In the genomic region with DNA sequence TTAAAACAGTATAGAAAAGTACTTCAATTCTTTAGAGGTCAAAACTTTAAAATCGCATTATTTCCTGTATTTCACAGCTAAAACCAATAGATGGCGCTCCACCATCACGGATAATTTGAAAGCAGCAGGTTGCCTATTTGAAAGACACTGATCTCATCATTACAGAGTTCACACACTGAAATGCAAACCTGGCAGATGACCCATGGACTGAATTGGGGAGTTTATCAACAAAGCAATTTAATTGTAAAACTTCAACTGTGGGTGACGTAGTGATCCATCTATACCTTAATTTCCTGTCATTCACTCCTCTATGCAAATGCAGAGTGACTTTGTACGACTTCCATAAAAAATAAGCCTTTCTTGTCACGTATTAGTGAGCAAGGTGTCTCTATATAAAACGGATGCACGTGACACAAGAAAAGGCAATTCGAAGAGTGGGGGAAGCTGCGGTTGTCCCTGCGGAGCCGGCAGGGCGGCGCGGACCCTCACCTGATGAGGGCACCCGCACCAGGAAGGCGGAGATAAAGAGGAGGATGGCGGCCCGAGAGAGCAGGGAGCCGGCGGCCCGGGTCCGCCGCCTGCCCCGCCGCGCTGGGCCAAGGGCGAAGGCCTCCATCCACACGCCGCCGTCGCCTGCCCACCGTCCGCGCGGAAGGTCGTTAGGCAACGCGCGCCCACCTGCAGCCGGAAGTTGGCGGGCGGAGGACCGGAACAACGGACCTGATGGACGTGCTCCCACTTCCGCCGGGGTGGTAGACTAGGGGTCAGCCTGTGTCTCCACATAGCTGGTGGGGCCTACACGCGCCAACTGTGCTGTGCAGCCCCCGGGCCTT, we compare ENCODE assay signal across 9 cellular contexts. TPM values are rescaled to one million over a fixed set of nuclear protein-coding genes. Genes with fewer than 3 reads are reported as not detected.
DNase-seq lines count a peak whose midpoint lies in the region; ATAC-seq and TF ChIP-seq lines count a peak whose summit lies in the region.
"Had no signal": no experiment of that assay in that cellular context is flagged by ENCODE, and none has a peak within 500 bp of the region (broad histone marks: within the 10 kb centered on the region; RNA-seq: fewer than 3 reads in every experiment).

Gene ZPBP (minus strand): TSS at position 668 of the 833 bp plus-strand sequence. CDS start 52 bp downstream, at position 616.

- TF ChIP-seq EP300 in esophagus muscularis mucosa (IDR thresholded peaks at IDR 0.05) = no peak

- no peak within 1 kb of the TSS for H3K27ac ChIP-seq in BLaER1 treated with 17β-estradiol and CSF1 and Interleukin-3, amounts not matched to agents 10 nM and 100 nM
- no peak within 1 kb of the TSS for H3K27ac ChIP-seq in esophagus muscularis mucosa (replicated peaks in 1 of 4)
- H3K27ac ChIP-seq in thoracic aorta = no peak within 1 kb of the TSS
- H3K27ac ChIP-seq: SJCRH30 had no signal

- intact Hi-C loops in esophagus muscularis mucosa (cut with DNase I) = loop anchor here (10.0 kb wide), 1 partner anchor 1072 kb away; no protein-coding TSS in a partner anchor

- no peaks in the 10 kb centered on the region for H3K4me1 Mint-ChIP-seq in nephron progenitor cell

- H4K20me1 ChIP-seq in BLaER1 treated with 17β-estradiol and CSF1 and Interleukin-3, amounts not matched to agents 10 nM and 100 nM = no peaks in the 10 kb centered on the region

- no peak within 1 kb of the TSS for H3K27ac Mint-ChIP-seq in nephron progenitor cell

- DNase-seq in NCI-H69 (lab: John Stamatoyannopoulos, UW) (peak; percentile 63), esophagus muscularis mucosa (ENCODE audit: extremely low spot score) (no peak), nephron progenitor cell (peak; percentile 27), thoracic aorta (ENCODE audit: low spot score) (no peak)
- peak; percentile 82 for DNase-seq in activated CD8-positive, alpha-beta memory T cell treated with anti-CD3 and anti-CD28 coated beads, Interleukin-2, amount 50 U/mL, for 48 hours

- peaks cover 0 to 10% (median 5%) of the 10 kb centered on the region in 11 experiments; a peak in 9 of 22 replicates for H3K9me3 ChIP-seq in BLaER1 treated with 17β-estradiol and CSF1 and Interleukin-3, amounts not matched to agents 10 nM and 100 nM (replicated peaks in 1 of 11)
- H3K9me3 ChIP-seq in esophagus muscularis mucosa (no peaks in the 10 kb centered on the region), thoracic aorta (no peaks in the 10 kb centered on the region)
- H3K9me3 ChIP-seq: SJCRH30 had no signal

- no peaks in the 10 kb centered on the region for H3K36me3 Mint-ChIP-seq in nephron progenitor cell (ENCODE audit: low read depth)

- ATAC-seq in GM19043 (IDR thresholded peaks at IDR 0.05; ENCODE audit: low read depth, unreplicated experiment) (peak; percentile 63), HG03196 (IDR thresholded peaks at IDR 0.05; ENCODE audit: unreplicated experiment) (peak; percentile 82), thoracic aorta (ENCODE audit: insufficient number of reproducible peaks, low FRiP score, low read depth) (no peak)

- no peaks in the 10 kb centered on the region for H3K9me3 Mint-ChIP-seq in nephron progenitor cell

- peak within 1 kb of the TSS in 9 of 11 experiments; percentile 7 to 54 (median 44); a peak in 13 of 22 replicates for H3K9ac ChIP-seq in BLaER1 treated with 17β-estradiol and CSF1 and Interleukin-3, amounts not matched to agents 10 nM and 100 nM

- H3K4me3 ChIP-seq in BLaER1 treated with 17β-estradiol and CSF1 and Interleukin-3, amounts not matched to agents 10 nM and 100 nM = peak within 1 kb of the TSS; percentile 29 to 68 (median 56)
- H3K4me3 ChIP-seq in esophagus muscularis mucosa (peak within 1 kb of the TSS; percentile 50 to 58 (median 52)), thoracic aorta (peak within 1 kb of the TSS; percentile 58)
- H3K4me3 ChIP-seq: SJCRH30 had no signal

- H3K36me3 ChIP-seq in BLaER1 treated with 17β-estradiol and CSF1 and Interleukin-3, amounts not matched to agents 10 nM and 100 nM = no peaks in the 10 kb centered on the region
- H3K36me3 ChIP-seq in esophagus muscularis mucosa (no peaks in the 10 kb centered on the region), thoracic aorta (no peaks in the 10 kb centered on the region)
- H3K36me3 ChIP-seq: SJCRH30 had no signal

- H3K27me3 ChIP-seq in BLaER1 treated with 17β-estradiol and CSF1 and Interleukin-3, amounts not matched to agents 10 nM and 100 nM = no peaks in the 10 kb centered on the region
- H3K27me3 ChIP-seq in esophagus muscularis mucosa (no peaks in the 10 kb centered on the region), thoracic aorta (replicated peaks; ENCODE audit: insufficient read depth) (no peaks in the 10 kb centered on the region)
- H3K27me3 ChIP-seq: SJCRH30 had no signal

- peak; percentile 61 to 69 (median 65) for TF ChIP-seq CTCF in esophagus muscularis mucosa (IDR thresholded peaks at IDR 0.05)
- TF ChIP-seq CTCF in nephron progenitor cell (IDR thresholded peaks at IDR 0.05) = peak; percentile 68
- peak; percentile 50 for TF ChIP-seq CTCF in thoracic aorta (IDR thresholded peaks at IDR 0.05)

- H3K27me3 Mint-ChIP-seq in nephron progenitor cell (ENCODE audit: low read depth, poor library complexity) = peaks cover 5% of the 10 kb centered on the region

- WGBS in esophagus muscularis mucosa = 15% methylated on average over 23 of the region's 51 CpGs

- no peak for TF ChIP-seq POLR2A in esophagus muscularis mucosa (IDR thresholded peaks at IDR 0.05; ENCODE audit: low read depth)

- peak within 1 kb of the TSS; percentile 71 to 87 (median 79) for H3K4me2 ChIP-seq in BLaER1 treated with 17β-estradiol and CSF1 and Interleukin-3, amounts not matched to agents 10 nM and 100 nM

- H3K4me1 ChIP-seq in BLaER1 treated with 17β-estradiol and CSF1 and Interleukin-3, amounts not matched to agents 10 nM and 100 nM = peaks cover 0 to 9% (median 7%) of the 10 kb centered on the region in 10 experiments; a peak in 14 of 20 replicates
- peaks cover 0 to 9% (median 7%) of the 10 kb centered on the region in 4 donors for H3K4me1 ChIP-seq in esophagus muscularis mucosa
- no peaks in the 10 kb centered on the region for H3K4me1 ChIP-seq in thoracic aorta (ENCODE audit: control insufficient read depth in 1 of 2, low read depth in 2 of 2)
- H3K4me1 ChIP-seq: SJCRH30 had no signal

- no peak within 1 kb of the TSS for H3K4me3 Mint-ChIP-seq in nephron progenitor cell

RNA-seq across cellular contexts. Expression of gene ZPBP, which starts in this region (rescaled TPM):
- not detected for total RNA-seq in esophagus muscularis mucosa
- total RNA-seq in thoracic aorta = not detected
- total RNA-seq: SJCRH30 had no signal

Comparison
In these comparisons a context has a peak if more than half of its experiments do, and no peak if none do; other contexts are left out.
1. DNase-seq: peak in NCI-H69 (single experiment), activated CD8-positive, alpha-beta memory T cell treated with anti-CD3 and anti-CD28 coated beads, Interleukin-2, amount 50 U/mL, for 48 hours (single experiment) and nephron progenitor cell (single experiment); none in esophagus muscularis mucosa (single experiment) and thoracic aorta (single experiment).
2. Peak in every context shown above with its lines, with median percentiles within 50 percentile points of each other: H3K4me3 ChIP-seq and CTCF ChIP-seq.